1 cellular context compared by ENCODE assay signal in the genomic region with DNA sequence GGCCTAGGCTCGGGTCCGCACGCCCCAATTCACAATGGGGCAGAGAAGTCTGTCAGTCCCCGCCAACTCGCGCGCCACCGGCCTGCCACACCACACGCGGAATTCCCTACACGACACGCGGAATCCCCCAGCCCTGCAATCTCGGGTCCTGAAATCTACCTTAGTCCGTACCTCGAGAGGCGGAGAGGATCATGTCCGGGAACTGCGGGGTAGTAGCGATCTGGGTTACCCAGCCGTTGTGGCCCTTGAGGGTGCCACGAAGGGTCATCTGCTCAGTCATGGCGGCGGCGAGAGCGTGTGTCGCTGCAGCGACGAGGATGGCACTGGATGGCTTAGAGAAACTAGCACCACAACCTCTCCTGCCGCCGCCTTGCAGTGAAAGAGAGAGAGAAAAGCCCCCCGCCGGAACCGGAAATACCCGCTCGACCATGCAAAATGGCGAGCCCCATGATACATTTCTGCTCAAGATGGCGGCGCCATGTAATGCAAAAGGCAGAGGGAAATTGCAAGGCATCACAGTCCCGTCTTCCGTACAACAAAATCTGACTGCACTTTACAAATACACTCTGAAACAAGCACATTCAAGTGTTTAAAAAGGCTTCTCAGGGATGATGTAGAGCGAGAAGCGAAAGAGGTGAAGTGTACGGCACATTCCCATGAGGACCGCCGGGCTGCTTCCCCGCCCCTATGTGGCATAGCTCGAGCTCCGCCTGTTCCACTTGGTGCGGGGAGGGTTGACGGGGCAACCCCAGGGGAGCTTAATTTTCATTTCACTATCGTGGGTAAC.
TF ChIP-seq lines count a peak whose summit lies in the region.

Gene RACK1, minus strand, starts transcription at position 386 of the 787 bp plus-strand sequence. Its CDS starts 106 bp downstream, at position 280.

TF ChIP-seq in HepG2, 621 proteins besides CTCF, POLR2A, EP300 and RAD21 (continued from another document and continues in another):
- TF ChIP-seq PBX2 (CRISPR knock-in tag; IDR thresholded peaks at IDR 0.05): no peak
- no peak; the same call in 1 of the 2 replicates for TF ChIP-seq ZNF136 (CRISPR knock-in tag; IDR thresholded peaks at IDR 0.05; ENCODE audit: low read depth)
- peak; percentile 61; the same call in 1 of the 2 replicates for TF ChIP-seq KDM5A (IDR thresholded peaks at IDR 0.05; ENCODE audit: borderline replicate concordance, low read length)
- no peak for TF ChIP-seq TAF15 (IDR thresholded peaks at IDR 0.05; ENCODE audit: low read depth, low read length, poor library complexity, severe bottlenecking)
- TF ChIP-seq HDAC1 (CRISPR knock-in tag; IDR thresholded peaks at IDR 0.05): peak; percentile 29; the same call in 1 of the 2 replicates
- no peak for TF ChIP-seq ZNF205 (CRISPR knock-in tag; IDR thresholded peaks at IDR 0.05)
- peak; percentile 49; the same call in 1 of the 2 replicates for TF ChIP-seq GATA4 (IDR thresholded peaks at IDR 0.05; ENCODE audit: borderline replicate concordance, low read depth)
- no peak; the same call in 1 of the 2 replicates for TF ChIP-seq ZNF619 (CRISPR knock-in tag; IDR thresholded peaks at IDR 0.05)
- TF ChIP-seq ATRX (CRISPR knock-in tag; IDR thresholded peaks at IDR 0.05; ENCODE audit: borderline replicate concordance): no peak
- no peak for TF ChIP-seq HOXA7 (CRISPR knock-in tag; IDR thresholded peaks at IDR 0.05)
- no peak for TF ChIP-seq NRL (CRISPR knock-in tag; IDR thresholded peaks at IDR 0.05; ENCODE audit: borderline replicate concordance)
- no peak for TF ChIP-seq HMGA1 (CRISPR knock-in tag; conservative IDR thresholded peaks at IDR 0.05)
- TF ChIP-seq SKI (IDR thresholded peaks at IDR 0.05; ENCODE audit: partially characterized antibody): no peak
- no peak for TF ChIP-seq ZNF292 (CRISPR knock-in tag; IDR thresholded peaks at IDR 0.05; ENCODE audit: borderline replicate concordance, low read depth)
- TF ChIP-seq MIER2 (CRISPR knock-in tag; IDR thresholded peaks at IDR 0.05): no peak
- no peak for TF ChIP-seq FOXM1 (CRISPR knock-in tag; IDR thresholded peaks at IDR 0.05)
- no peak for TF ChIP-seq ZNF598 (CRISPR knock-in tag; IDR thresholded peaks at IDR 0.05; ENCODE audit: borderline replicate concordance)
- no peak for TF ChIP-seq BRCA1 (CRISPR knock-in tag; IDR thresholded peaks at IDR 0.05)
- no peak for TF ChIP-seq PHB2 (IDR thresholded peaks at IDR 0.05; ENCODE audit: partially characterized antibody)
- peak; percentile 69; the same call in 1 of the 3 replicates for TF ChIP-seq MXI1 (IDR thresholded peaks at IDR 0.05; ENCODE audit: borderline replicate concordance, low read depth, low read length)
- no peak for TF ChIP-seq SP1 (IDR thresholded peaks at IDR 0.05)
- TF ChIP-seq SP1 (CRISPR knock-in tag; IDR thresholded peaks at IDR 0.05): peak; percentile 54; the same call in 1 of the 2 replicates
- TF ChIP-seq, protein P1, sequence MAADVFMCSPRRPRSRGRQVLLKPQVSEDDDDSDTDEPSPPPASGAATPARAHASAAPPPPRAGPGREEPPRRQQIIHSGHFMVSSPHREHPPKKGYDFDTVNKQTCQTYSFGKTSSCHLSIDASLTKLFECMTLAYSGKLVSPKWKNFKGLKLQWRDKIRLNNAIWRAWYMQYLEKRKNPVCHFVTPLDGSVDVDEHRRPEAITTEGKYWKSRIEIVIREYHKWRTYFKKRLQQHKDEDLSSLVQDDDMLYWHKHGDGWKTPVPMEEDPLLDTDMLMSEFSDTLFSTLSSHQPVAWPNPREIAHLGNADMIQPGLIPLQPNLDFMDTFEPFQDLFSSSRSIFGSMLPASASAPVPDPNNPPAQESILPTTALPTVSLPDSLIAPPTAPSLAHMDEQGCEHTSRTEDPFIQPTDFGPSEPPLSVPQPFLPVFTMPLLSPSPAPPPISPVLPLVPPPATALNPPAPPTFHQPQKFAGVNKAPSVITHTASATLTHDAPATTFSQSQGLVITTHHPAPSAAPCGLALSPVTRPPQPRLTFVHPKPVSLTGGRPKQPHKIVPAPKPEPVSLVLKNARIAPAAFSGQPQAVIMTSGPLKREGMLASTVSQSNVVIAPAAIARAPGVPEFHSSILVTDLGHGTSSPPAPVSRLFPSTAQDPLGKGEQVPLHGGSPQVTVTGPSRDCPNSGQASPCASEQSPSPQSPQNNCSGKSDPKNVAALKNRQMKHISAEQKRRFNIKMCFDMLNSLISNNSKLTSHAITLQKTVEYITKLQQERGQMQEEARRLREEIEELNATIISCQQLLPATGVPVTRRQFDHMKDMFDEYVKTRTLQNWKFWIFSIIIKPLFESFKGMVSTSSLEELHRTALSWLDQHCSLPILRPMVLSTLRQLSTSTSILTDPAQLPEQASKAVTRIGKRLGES (CRISPR knock-in tag; IDR thresholded peaks at IDR 0.05; ENCODE audit: borderline replicate concordance): no peak
- no peak for TF ChIP-seq ELF4 (CRISPR knock-in tag; IDR thresholded peaks at IDR 0.05; ENCODE audit: borderline replicate concordance)
- TF ChIP-seq ZNF768 (CRISPR knock-in tag; IDR thresholded peaks at IDR 0.05): peak; percentile 69; the same call in 1 of the 2 replicates
- no peak for TF ChIP-seq TEAD3 (CRISPR knock-in tag; optimal IDR thresholded peaks at IDR 0.05; ENCODE audit: borderline replicate concordance)
- TF ChIP-seq ZNF3 (CRISPR knock-in tag; IDR thresholded peaks at IDR 0.05): 0 out of 2 replicates have a peak, but pooled peaks have one; percentile 39
- TF ChIP-seq ZNF749 (CRISPR knock-in tag; IDR thresholded peaks at IDR 0.05; ENCODE audit: borderline replicate concordance): no peak; the same call in 1 of the 2 replicates
- TF ChIP-seq GPN1 (CRISPR knock-in tag; IDR thresholded peaks at IDR 0.05; ENCODE audit: borderline replicate concordance): no peak
- no peak; the same call in 1 of the 2 replicates for TF ChIP-seq NFKB2 (CRISPR knock-in tag; IDR thresholded peaks at IDR 0.05; ENCODE audit: borderline replicate concordance)
- TF ChIP-seq, protein P2, sequence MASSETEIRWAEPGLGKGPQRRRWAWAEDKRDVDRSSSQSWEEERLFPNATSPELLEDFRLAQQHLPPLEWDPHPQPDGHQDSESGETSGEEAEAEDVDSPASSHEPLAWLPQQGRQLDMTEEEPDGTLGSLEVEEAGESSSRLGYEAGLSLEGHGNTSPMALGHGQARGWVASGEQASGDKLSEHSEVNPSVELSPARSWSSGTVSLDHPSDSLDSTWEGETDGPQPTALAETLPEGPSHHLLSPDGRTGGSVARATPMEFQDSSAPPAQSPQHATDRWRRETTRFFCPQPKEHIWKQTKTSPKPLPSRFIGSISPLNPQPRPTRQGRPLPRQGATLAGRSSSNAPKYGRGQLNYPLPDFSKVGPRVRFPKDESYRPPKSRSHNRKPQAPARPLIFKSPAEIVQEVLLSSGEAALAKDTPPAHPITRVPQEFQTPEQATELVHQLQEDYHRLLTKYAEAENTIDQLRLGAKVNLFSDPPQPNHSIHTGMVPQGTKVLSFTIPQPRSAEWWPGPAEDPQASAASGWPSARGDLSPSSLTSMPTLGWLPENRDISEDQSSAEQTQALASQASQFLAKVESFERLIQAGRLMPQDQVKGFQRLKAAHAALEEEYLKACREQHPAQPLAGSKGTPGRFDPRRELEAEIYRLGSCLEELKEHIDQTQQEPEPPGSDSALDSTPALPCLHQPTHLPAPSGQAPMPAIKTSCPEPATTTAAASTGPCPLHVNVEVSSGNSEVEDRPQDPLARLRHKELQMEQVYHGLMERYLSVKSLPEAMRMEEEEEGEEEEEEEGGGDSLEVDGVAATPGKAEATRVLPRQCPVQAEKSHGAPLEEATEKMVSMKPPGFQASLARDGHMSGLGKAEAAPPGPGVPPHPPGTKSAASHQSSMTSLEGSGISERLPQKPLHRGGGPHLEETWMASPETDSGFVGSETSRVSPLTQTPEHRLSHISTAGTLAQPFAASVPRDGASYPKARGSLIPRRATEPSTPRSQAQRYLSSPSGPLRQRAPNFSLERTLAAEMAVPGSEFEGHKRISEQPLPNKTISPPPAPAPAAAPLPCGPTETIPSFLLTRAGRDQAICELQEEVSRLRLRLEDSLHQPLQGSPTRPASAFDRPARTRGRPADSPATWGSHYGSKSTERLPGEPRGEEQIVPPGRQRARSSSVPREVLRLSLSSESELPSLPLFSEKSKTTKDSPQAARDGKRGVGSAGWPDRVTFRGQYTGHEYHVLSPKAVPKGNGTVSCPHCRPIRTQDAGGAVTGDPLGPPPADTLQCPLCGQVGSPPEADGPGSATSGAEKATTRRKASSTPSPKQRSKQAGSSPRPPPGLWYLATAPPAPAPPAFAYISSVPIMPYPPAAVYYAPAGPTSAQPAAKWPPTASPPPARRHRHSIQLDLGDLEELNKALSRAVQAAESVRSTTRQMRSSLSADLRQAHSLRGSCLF (CRISPR knock-in tag; IDR thresholded peaks at IDR 0.05; ENCODE audit: borderline replicate concordance): no peak; the same call in 1 of the 2 replicates
- no peak for TF ChIP-seq ZNF253 (CRISPR knock-in tag; IDR thresholded peaks at IDR 0.05; ENCODE audit: borderline replicate concordance)
- no peak for TF ChIP-seq ZSCAN9 (CRISPR knock-in tag; IDR thresholded peaks at IDR 0.05; ENCODE audit: borderline replicate concordance)
- TF ChIP-seq REPIN1 (CRISPR knock-in tag; IDR thresholded peaks at IDR 0.05; ENCODE audit: borderline replicate concordance, low read depth): peak; percentile 19; the same call in 1 of the 2 replicates
- peak; percentile 23; the same call in 1 of the 2 replicates for TF ChIP-seq ZNF615 (CRISPR knock-in tag; IDR thresholded peaks at IDR 0.05; ENCODE audit: borderline replicate concordance)
- TF ChIP-seq ZNF782 (CRISPR knock-in tag; IDR thresholded peaks at IDR 0.05; ENCODE audit: borderline replicate concordance): no peak
- TF ChIP-seq ZNF775 (CRISPR knock-in tag; IDR thresholded peaks at IDR 0.05; ENCODE audit: borderline replicate concordance): no peak
- TF ChIP-seq ZFYVE20 (CRISPR knock-in tag; IDR thresholded peaks at IDR 0.05; ENCODE audit: borderline replicate concordance, low read depth): 0 out of 2 replicates have a peak, but pooled peaks have one; percentile 43
- TF ChIP-seq PITX1 (CRISPR knock-in tag; IDR thresholded peaks at IDR 0.05): peak; percentile 81
- no peak for TF ChIP-seq CREB3 (CRISPR knock-in tag; IDR thresholded peaks at IDR 0.05)
- TF ChIP-seq ZNF275 (CRISPR knock-in tag; IDR thresholded peaks at IDR 0.05; ENCODE audit: borderline replicate concordance): peak; percentile 43; the same call in 1 of the 2 replicates
- peak; percentile 64; the same call in 1 of the 2 replicates for TF ChIP-seq STAT6 (CRISPR knock-in tag; IDR thresholded peaks at IDR 0.05; ENCODE audit: borderline replicate concordance)
- TF ChIP-seq HNRNPK (IDR thresholded peaks at IDR 0.05; ENCODE audit: low read depth, low read length, poor library complexity, severe bottlenecking): no peak
- TF ChIP-seq CREB1 (IDR thresholded peaks at IDR 0.05): no peak
- TF ChIP-seq CREB1 (CRISPR knock-in tag; IDR thresholded peaks at IDR 0.05): peak; percentile 46
- no peak for TF ChIP-seq HOMEZ (CRISPR knock-in tag; IDR thresholded peaks at IDR 0.05; ENCODE audit: low read depth)
- no peak for TF ChIP-seq MZF1 (CRISPR knock-in tag; IDR thresholded peaks at IDR 0.05; ENCODE audit: borderline replicate concordance)
